In genomic region chr11:46119352-46120216, GRCh38 we compare ENCODE assay signal across 8 cellular contexts. TPM values are rescaled to one million over a fixed set of nuclear protein-coding genes. Genes with fewer than 3 reads are reported as not detected.
DNase-seq lines count a peak whose midpoint lies in the region; ATAC-seq and TF ChIP-seq lines count a peak whose summit lies in the region.

No MANE protein-coding gene starts in this region.

- H3K27me3 ChIP-seq in GM23338 (ENCODE audit: insufficient read depth) (no peaks in the 10 kb centered on the region), endocrine pancreas (ENCODE audit: control insufficient read depth, insufficient read depth, low read length) (no peaks in the 10 kb centered on the region)

- ATAC-seq in GM23338: peak; percentile 4; the same call in 2 of the 3 replicates
- ATAC-seq in activated CD8-positive, alpha-beta T cell treated with anti-CD3 and anti-CD28 coated beads, Interleukin-2, amount 10 ng/mL, durations not matched to agents 7 days and 5 days: peak; percentile 14

- DNase-seq in COLO668 (lab: John Stamatoyannopoulos, UW; ENCODE audit: unreplicated experiment) (peak; percentile 55), GM23338 (ENCODE audit: low spot score) (peak; percentile 60), NCI-H526 treated with DMSO at 0.1 percent for 48 hours (lab: John Stamatoyannopoulos, UW) (peak; percentile 52), midbrain (lab: John Stamatoyannopoulos, UW) (peak; percentile 57), AG08395 (ENCODE audit: low spot score) (no peak)
- peak; percentile 63 for DNase-seq in activated CD8-positive, alpha-beta T cell treated with anti-CD3 and anti-CD28 coated beads, Interleukin-2, amount 10 ng/mL, durations not matched to agents 7 days and 5 days
- peak; percentile 65 for DNase-seq in stimulated activated CD8-positive, alpha-beta memory T cell treated with anti-CD3 and anti-CD28 coated beads, Interleukin-4, amount 100 ng/mL, for 48 hours

- H2AFZ ChIP-seq in GM23338: peak overlapping the region; percentile 3; the same call in 1 of the 2 replicates

- no peaks in the 10 kb centered on the region for H3K36me3 Mint-ChIP-seq in GM23338 (ENCODE audit: low read depth)
- peaks cover 2% of the 10 kb centered on the region for H3K36me3 Mint-ChIP-seq in activated CD8-positive, alpha-beta T cell treated with anti-CD3 and anti-CD28 coated beads, Interleukin-2, amount 10 ng/mL, durations not matched to agents 7 days and 5 days (ENCODE audit: low read depth)

- no peaks in the 10 kb centered on the region for H3K9me3 ChIP-seq in endocrine pancreas (ENCODE audit: control insufficient read depth, low read length)

- peak overlapping the region; percentile 46 for H3K27ac ChIP-seq in GM23338 (ENCODE audit: low read depth)

- H3K4me1 Mint-ChIP-seq in GM23338: peaks cover 29% of the 10 kb centered on the region; the same call in 2 of the 3 replicates
- H3K4me1 Mint-ChIP-seq in activated CD8-positive, alpha-beta T cell treated with anti-CD3 and anti-CD28 coated beads, Interleukin-2, amount 10 ng/mL, durations not matched to agents 7 days and 5 days (ENCODE audit: low read depth): peaks cover 47% of the 10 kb centered on the region

- peaks cover 18% of the 10 kb centered on the region for H3K4me1 ChIP-seq in GM23338 (ENCODE audit: insufficient read depth)
- peaks cover 14% of the 10 kb centered on the region for H3K4me1 ChIP-seq in endocrine pancreas (ENCODE audit: control insufficient read depth, insufficient read depth, low read length)

- peaks cover 50% of the 10 kb centered on the region for H3K79me2 ChIP-seq in GM23338 (replicated peaks; ENCODE audit: insufficient read depth)

- 0 out of 2 replicates have a peak, but pooled peaks cover 3% of the 10 kb centered on the region for H3F3A ChIP-seq in GM23338 (replicated peaks; ENCODE audit: low read depth)

- peak overlapping the region; percentile 97 for H3K27ac Mint-ChIP-seq in GM23338
- H3K27ac Mint-ChIP-seq in activated CD8-positive, alpha-beta T cell treated with anti-CD3 and anti-CD28 coated beads, Interleukin-2, amount 10 ng/mL, durations not matched to agents 7 days and 5 days: peak overlapping the region; percentile 95

- TF ChIP-seq CTCF in GM23338 (conservative IDR thresholded peaks at IDR 0.05; ENCODE audit: low read depth in 2 of 2): no peak

- H3K36me3 ChIP-seq in GM23338 (ENCODE audit: insufficient read depth): no peaks in the 10 kb centered on the region
- no peaks in the 10 kb centered on the region for H3K36me3 ChIP-seq in endocrine pancreas (ENCODE audit: control insufficient read depth, insufficient read depth, low read length)

- no peaks in the 10 kb centered on the region; the same call in 2 of the 3 replicates for H3K9me3 Mint-ChIP-seq in GM23338
- H3K9me3 Mint-ChIP-seq in activated CD8-positive, alpha-beta T cell treated with anti-CD3 and anti-CD28 coated beads, Interleukin-2, amount 10 ng/mL, durations not matched to agents 7 days and 5 days (ENCODE audit: insufficient read depth): no peaks in the 10 kb centered on the region

- H3K9ac ChIP-seq in endocrine pancreas (ENCODE audit: control insufficient read depth, insufficient read depth, low read length): peak overlapping the region; percentile 84

- POLR2A ChIA-PET in activated CD8-positive, alpha-beta T cell treated with anti-CD3 and anti-CD28 coated beads, Interleukin-2, amount 10 ng/mL, durations not matched to agents 7 days and 5 days (lab: Charles Lee): no interaction called here

- H3K4me2 ChIP-seq in GM23338: peak overlapping the region; percentile 79

- CTCF ChIA-PET in activated CD8-positive, alpha-beta T cell treated with anti-CD3 and anti-CD28 coated beads, Interleukin-2, amount 10 ng/mL, durations not matched to agents 7 days and 5 days (lab: Charles Lee): interaction anchor here (0.7 to 2.1 kb wide), 3 partner anchors 8 to 155 kb away, joined by 3 to 8 read pairs (median 4); no protein-coding TSS in a partner anchor

- H4K20me1 ChIP-seq in GM23338 (replicated peaks; ENCODE audit: insufficient read depth): no peaks in the 10 kb centered on the region

- no peaks in the 10 kb centered on the region for H3K9me2 ChIP-seq in GM23338 (ENCODE audit: insufficient read depth)

- H3K4me3 Mint-ChIP-seq in GM23338: peak overlapping the region; percentile 92
- H3K4me3 Mint-ChIP-seq in activated CD8-positive, alpha-beta T cell treated with anti-CD3 and anti-CD28 coated beads, Interleukin-2, amount 10 ng/mL, durations not matched to agents 7 days and 5 days: peak overlapping the region; percentile 93

- peaks cover 11% of the 10 kb centered on the region for H3K27me3 Mint-ChIP-seq in GM23338 (ENCODE audit: insufficient read depth, low read depth, poor library complexity)
- H3K27me3 Mint-ChIP-seq in activated CD8-positive, alpha-beta T cell treated with anti-CD3 and anti-CD28 coated beads, Interleukin-2, amount 10 ng/mL, durations not matched to agents 7 days and 5 days (ENCODE audit: low read depth): no peaks in the 10 kb centered on the region

- peak overlapping the region; percentile 78 for H3K4me3 ChIP-seq in GM23338
- H3K4me3 ChIP-seq in endocrine pancreas (ENCODE audit: control insufficient read depth, insufficient read depth, low read length): peak overlapping the region; percentile 89

TF ChIP-seq in GM23338, 12 proteins besides CTCF, POLR2A, EP300 and RAD21 (continues in another document):
- TF ChIP-seq STAT1 (IDR thresholded peaks at IDR 0.05; ENCODE audit: unreplicated experiment) (no peak), ETS1 (IDR thresholded peaks at IDR 0.05) (no peak), ZNF331 (CRISPR knock-in tag; IDR thresholded peaks at IDR 0.05; ENCODE audit: low read depth) (no peak), POLR2AphosphoS5 (IDR thresholded peaks at IDR 0.05; ENCODE audit: low read depth) (no peak)

RNA-seq across cellular contexts. Expression of gene PHF21A, which starts 1.7 kb away (rescaled TPM):
- total RNA-seq in GM23338 (2014; rRNA removed; shearing (Covaris generic)): 14.2 and 23.6 TPM in 2 replicates
- 18.7 and 21.7 TPM in 2 replicates for polyA plus RNA-seq in GM23338 (2016; fragmentation: Nextera tagmentation; extraction: Ambion mirVana)
- 10 to 100 TPM; 26.9 to 27.0 TPM for total RNA-seq in activated CD8-positive, alpha-beta T cell treated with anti-CD3 and anti-CD28 coated beads, Interleukin-2, amount 10 ng/mL, durations not matched to agents 7 days and 5 days
